ENCODE assay signal across 15 cellular contexts in the genomic region with DNA sequence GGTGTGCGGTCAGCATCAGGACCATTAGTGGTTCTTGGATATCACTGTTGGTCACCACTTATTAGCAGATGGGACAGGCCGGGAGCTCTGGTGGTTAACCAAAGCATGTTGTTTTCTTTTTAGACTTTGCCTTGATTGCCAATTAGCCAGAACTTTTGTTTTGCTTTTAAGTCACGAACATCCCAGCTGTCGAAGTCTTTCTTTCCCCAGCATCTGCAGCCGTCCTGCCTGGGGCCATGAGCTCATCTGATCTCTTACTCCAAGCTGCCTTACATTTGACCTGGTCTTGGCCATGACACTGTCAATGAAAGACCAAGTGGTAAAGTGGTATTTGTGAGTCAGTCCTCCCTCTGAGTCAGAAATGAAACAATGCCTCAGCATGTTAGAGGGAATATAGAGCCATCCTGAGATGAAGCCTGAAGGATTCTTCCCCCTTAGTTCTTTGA. TPM values are rescaled to one million over a fixed set of nuclear protein-coding genes. Genes with fewer than 3 reads are reported as not detected.
DNase-seq lines count a peak whose midpoint lies in the region; ATAC-seq and TF ChIP-seq lines count a peak whose summit lies in the region.
"Had no signal": no experiment of that assay in that cellular context is flagged by ENCODE, and none has a peak within 500 bp of the region (broad histone marks: within the 10 kb centered on the region; RNA-seq: fewer than 3 reads in every experiment).

No MANE protein-coding gene starts in this region.

- no peak overlapping the region for H3K9ac ChIP-seq in SK-N-SH

- TF ChIP-seq RAD21 in SK-N-SH (IDR thresholded peaks at IDR 0.05; ENCODE audit: low read length) = no peak

- POLR2A ChIA-PET in SK-N-SH (lab: Yijun Ruan, JAX) = no interaction called here

- WGBS in SK-N-SH (ENCODE audit: low lambda C conversion rate) = 55% methylated on average over 5 of the region's 5 CpGs
- 91 to 93% methylated on average over 5 of the region's 5 CpGs for WGBS in heart right ventricle, 2 donors

- H3K9me3 ChIP-seq in SK-N-SH = no peaks in the 10 kb centered on the region
- H3K9me3 ChIP-seq in heart right ventricle = no peaks in the 10 kb centered on the region
- no peaks in the 10 kb centered on the region for H3K9me3 ChIP-seq in BE2C

- H3K4me1 Mint-ChIP-seq in stimulated activated naive CD8-positive, alpha-beta T cell treated with anti-CD3 and anti-CD28 coated beads, Interleukin-15, amount 100 ng/mL, for 72 hours = no peaks in the 10 kb centered on the region

- no peak overlapping the region for H3K27ac Mint-ChIP-seq in stimulated activated naive CD8-positive, alpha-beta T cell treated with anti-CD3 and anti-CD28 coated beads, Interleukin-15, amount 100 ng/mL, for 72 hours
- H3K27ac Mint-ChIP-seq: B cell, IgD-negative memory B cell had no signal

- no peak for DNase-seq in stimulated activated naive CD8-positive, alpha-beta T cell treated with anti-CD3 and anti-CD28 coated beads, Interleukin-15, Interleukin-2, amounts not matched to agents 100 U/mL and 50 U/mL, for 24 hours
- DNase-seq in stimulated activated naive CD8-positive, alpha-beta T cell treated with anti-CD3 and anti-CD28 coated beads, Interleukin-15, amount 100 ng/mL, for 72 hours = no peak
- DNase-seq in SK-N-SH = no peak
- peak; percentile 85 for DNase-seq in fibroblast of the conjunctiva (ENCODE audit: low read depth)
- no peak for DNase-seq in heart right ventricle
- no peak for DNase-seq in BE2C
- DNase-seq in T-helper 1 cell = no peak
- no peak for DNase-seq in activated CD4-positive, alpha-beta T cell treated with anti-CD3 and anti-CD28 coated beads, Interleukin-2, amount 50 U/mL, for 4 hours
- DNase-seq: activated gamma-delta T cell; erythroblast; naive thymus-derived CD8-positive, alpha-beta T cell; NCI-H510A treated with DMSO at 0.1 percent for 48 hours; stimulated activated CD4-positive, alpha-beta T cell treated with anti-CD3 and anti-CD28 coated beads, Interleukin-4, amount 100 ng/mL, for 4 hours had no signal

- no peaks in the 10 kb centered on the region for H3K36me3 ChIP-seq in SK-N-SH (replicated peaks in 1 of 2; ENCODE audit: control insufficient read depth in 1 of 2, insufficient read depth in 2 of 2, low read length in 1 of 2)
- H3K36me3 ChIP-seq in heart right ventricle = no peaks in the 10 kb centered on the region
- H3K36me3 ChIP-seq in BE2C = no peaks in the 10 kb centered on the region

- peak in 1 of 2 experiments; percentile 91; a peak in 1 of 4 replicates for TF ChIP-seq EP300 in SK-N-SH (IDR thresholded peaks at IDR 0.05; ENCODE audit: borderline replicate concordance in 1 of 2, low read depth in 1 of 2, low read length in 1 of 2)

- H3K79me2 ChIP-seq in SK-N-SH (ENCODE audit: insufficient read depth) = no peaks in the 10 kb centered on the region

- intact Hi-C loops in heart right ventricle (cut with DNase I) = no loop called here

- no peaks in the 10 kb centered on the region for H4K20me1 ChIP-seq in SK-N-SH (ENCODE audit: insufficient read depth)

- TF ChIP-seq CTCF in SK-N-SH (IDR thresholded peaks at IDR 0.05) (no peak), heart right ventricle (IDR thresholded peaks at IDR 0.05) (no peak), BE2C (IDR thresholded peaks at IDR 0.05; ENCODE audit: low read depth, low read length) (no peak)

- H3K4me1 ChIP-seq in SK-N-SH (ENCODE audit: control insufficient read depth in 1 of 2, insufficient read depth in 2 of 2, low read depth in 1 of 2, low read length in 1 of 2) = peaks cover 16 to 18% of the 10 kb centered on the region in 2 experiments
- peaks cover 0 to 17% (median 0%) of the 10 kb centered on the region in 9 donors for H3K4me1 ChIP-seq in heart right ventricle
- H3K4me1 ChIP-seq in BE2C = peaks cover 10% of the 10 kb centered on the region; the same call in 1 of the 2 replicates

- no peak overlapping the region for H3K4me3 ChIP-seq in SK-N-SH (ENCODE audit: low read depth in 2 of 2, low read length in 1 of 2)
- no peak overlapping the region for H3K4me3 ChIP-seq in heart right ventricle
- H3K4me3 ChIP-seq in BE2C (ENCODE audit: low read depth, low read length) = no peak overlapping the region

- H3K4me2 ChIP-seq in SK-N-SH = peak overlapping the region; percentile 43

- no peaks in the 10 kb centered on the region for H3K9me3 Mint-ChIP-seq in stimulated activated naive CD8-positive, alpha-beta T cell treated with anti-CD3 and anti-CD28 coated beads, Interleukin-15, amount 100 ng/mL, for 72 hours
- H3K9me3 Mint-ChIP-seq: IgD-negative memory B cell; naive thymus-derived CD8-positive, alpha-beta T cell had no signal

- peaks cover 14% of the 10 kb centered on the region for H3F3A ChIP-seq in SK-N-SH (replicated peaks; ENCODE audit: insufficient read depth)

- H3K9me2 ChIP-seq in SK-N-SH = no peaks in the 10 kb centered on the region

- H3K27ac ChIP-seq in SK-N-SH (ENCODE audit: low read depth in 2 of 2, low read length in 1 of 2) (peak overlapping the region in 1 of 2 experiments; percentile 61; a peak in 2 of 4 replicates), heart right ventricle (no peak overlapping the region)

- ATAC-seq in stimulated activated naive CD8-positive, alpha-beta T cell treated with anti-CD3 and anti-CD28 coated beads, Interleukin-15, Interleukin-2, amounts not matched to agents 100 U/mL and 50 U/mL, for 24 hours = peak; percentile 55
- no peak for ATAC-seq in stimulated activated naive CD8-positive, alpha-beta T cell treated with anti-CD3 and anti-CD28 coated beads, Interleukin-15, amount 100 ng/mL, for 72 hours
- ATAC-seq in heart right ventricle = no peak
- ATAC-seq: naive thymus-derived CD8-positive, alpha-beta T cell had no signal

- no peak overlapping the region for H2AFZ ChIP-seq in SK-N-SH (ENCODE audit: low read depth)

- CTCF ChIA-PET in SK-N-SH (lab: Yijun Ruan, JAX) = interaction anchor here (0.6 to 6.7 kb wide), 7 partner anchors 9 to 787 kb away, joined by 3 to 69 read pairs (median 4); a partner anchor contains a TSS

- H3K4me3 Mint-ChIP-seq in stimulated activated naive CD8-positive, alpha-beta T cell treated with anti-CD3 and anti-CD28 coated beads, Interleukin-15, amount 100 ng/mL, for 72 hours = no peak overlapping the region
- H3K4me3 Mint-ChIP-seq: B cell; IgD-negative memory B cell; naive thymus-derived CD8-positive, alpha-beta T cell had no signal

- H3K27me3 ChIP-seq in SK-N-SH (ENCODE audit: insufficient read depth) (no peaks in the 10 kb centered on the region), heart right ventricle (no peaks in the 10 kb centered on the region), BE2C (no peaks in the 10 kb centered on the region)

- no peaks in the 10 kb centered on the region for H3K27me3 Mint-ChIP-seq in stimulated activated naive CD8-positive, alpha-beta T cell treated with anti-CD3 and anti-CD28 coated beads, Interleukin-15, amount 100 ng/mL, for 72 hours
- H3K27me3 Mint-ChIP-seq: IgD-negative memory B cell; naive thymus-derived CD8-positive, alpha-beta T cell had no signal

TF ChIP-seq in SK-N-SH, 30 proteins besides CTCF, POLR2A, EP300 and RAD21 (continues in another document):
- TF ChIP-seq FOSL2 (IDR thresholded peaks at IDR 0.05; ENCODE audit: borderline replicate concordance, low read depth) (peak; percentile 99), TCF12 (IDR thresholded peaks at IDR 0.05) (peak; percentile 97), FOXM1 (IDR thresholded peaks at IDR 0.05; ENCODE audit: low read depth) (no peak), TEAD4 (IDR thresholded peaks at IDR 0.05; ENCODE audit: borderline replicate concordance, insufficient read depth) (peak; percentile 71; the same call in 1 of the 2 replicates), CHD2 (IDR thresholded peaks at IDR 0.05; ENCODE audit: low read length, partially characterized antibody) (no peak)
- TF ChIP-seq, protein P1, sequence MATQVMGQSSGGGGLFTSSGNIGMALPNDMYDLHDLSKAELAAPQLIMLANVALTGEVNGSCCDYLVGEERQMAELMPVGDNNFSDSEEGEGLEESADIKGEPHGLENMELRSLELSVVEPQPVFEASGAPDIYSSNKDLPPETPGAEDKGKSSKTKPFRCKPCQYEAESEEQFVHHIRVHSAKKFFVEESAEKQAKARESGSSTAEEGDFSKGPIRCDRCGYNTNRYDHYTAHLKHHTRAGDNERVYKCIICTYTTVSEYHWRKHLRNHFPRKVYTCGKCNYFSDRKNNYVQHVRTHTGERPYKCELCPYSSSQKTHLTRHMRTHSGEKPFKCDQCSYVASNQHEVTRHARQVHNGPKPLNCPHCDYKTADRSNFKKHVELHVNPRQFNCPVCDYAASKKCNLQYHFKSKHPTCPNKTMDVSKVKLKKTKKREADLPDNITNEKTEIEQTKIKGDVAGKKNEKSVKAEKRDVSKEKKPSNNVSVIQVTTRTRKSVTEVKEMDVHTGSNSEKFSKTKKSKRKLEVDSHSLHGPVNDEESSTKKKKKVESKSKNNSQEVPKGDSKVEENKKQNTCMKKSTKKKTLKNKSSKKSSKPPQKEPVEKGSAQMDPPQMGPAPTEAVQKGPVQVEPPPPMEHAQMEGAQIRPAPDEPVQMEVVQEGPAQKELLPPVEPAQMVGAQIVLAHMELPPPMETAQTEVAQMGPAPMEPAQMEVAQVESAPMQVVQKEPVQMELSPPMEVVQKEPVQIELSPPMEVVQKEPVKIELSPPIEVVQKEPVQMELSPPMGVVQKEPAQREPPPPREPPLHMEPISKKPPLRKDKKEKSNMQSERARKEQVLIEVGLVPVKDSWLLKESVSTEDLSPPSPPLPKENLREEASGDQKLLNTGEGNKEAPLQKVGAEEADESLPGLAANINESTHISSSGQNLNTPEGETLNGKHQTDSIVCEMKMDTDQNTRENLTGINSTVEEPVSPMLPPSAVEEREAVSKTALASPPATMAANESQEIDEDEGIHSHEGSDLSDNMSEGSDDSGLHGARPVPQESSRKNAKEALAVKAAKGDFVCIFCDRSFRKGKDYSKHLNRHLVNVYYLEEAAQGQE (IDR thresholded peaks at IDR 0.05; ENCODE audit: low read depth, low read length) = 0 out of 2 replicates have a peak, but pooled peaks have one; percentile 67
- TF ChIP-seq, protein P2, sequence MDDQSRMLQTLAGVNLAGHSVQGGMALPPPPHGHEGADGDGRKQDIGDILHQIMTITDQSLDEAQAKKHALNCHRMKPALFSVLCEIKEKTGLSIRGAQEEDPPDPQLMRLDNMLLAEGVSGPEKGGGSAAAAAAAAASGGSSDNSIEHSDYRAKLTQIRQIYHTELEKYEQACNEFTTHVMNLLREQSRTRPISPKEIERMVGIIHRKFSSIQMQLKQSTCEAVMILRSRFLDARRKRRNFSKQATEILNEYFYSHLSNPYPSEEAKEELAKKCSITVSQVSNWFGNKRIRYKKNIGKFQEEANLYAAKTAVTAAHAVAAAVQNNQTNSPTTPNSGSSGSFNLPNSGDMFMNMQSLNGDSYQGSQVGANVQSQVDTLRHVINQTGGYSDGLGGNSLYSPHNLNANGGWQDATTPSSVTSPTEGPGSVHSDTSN (IDR thresholded peaks at IDR 0.05) = peak; percentile 91

RNA-seq across cellular contexts. Expression of a gene that starts 53.9 kb away (rescaled TPM):
- polyA plus RNA-seq in SK-N-SH (2012; rRNA removed) (14.2 and 19.3 TPM in 2 replicates), heart right ventricle (10 to 100 TPM; 12.9 to 16.7 TPM)
- 7.0 and 8.3 TPM in 2 replicates for polyA plus RNA-seq in SK-N-SH (2012; cell fraction: cytosol; rRNA removed)
- polyA plus RNA-seq in SK-N-SH (2012; cell fraction: nucleus; rRNA removed) = 15.8 and 32.8 TPM in 2 replicates
- total RNA-seq in heart right ventricle = 100 to 1,000 TPM in 1 of 10 donors, 10 to 100 TPM in 6, 1 to 10 TPM in 3; 4.7 to 170 (median 21.9) TPM
- polyA plus RNA-seq in BE2C (2012; ENCODE audit: insufficient read depth, insufficient read length, low read depth) = 5.6 TPM
- polyA plus RNA-seq: naive thymus-derived CD8-positive, alpha-beta T cell had no signal
